Comparison of ENCODE assay signal across 15 cellular contexts in the genomic region with DNA sequence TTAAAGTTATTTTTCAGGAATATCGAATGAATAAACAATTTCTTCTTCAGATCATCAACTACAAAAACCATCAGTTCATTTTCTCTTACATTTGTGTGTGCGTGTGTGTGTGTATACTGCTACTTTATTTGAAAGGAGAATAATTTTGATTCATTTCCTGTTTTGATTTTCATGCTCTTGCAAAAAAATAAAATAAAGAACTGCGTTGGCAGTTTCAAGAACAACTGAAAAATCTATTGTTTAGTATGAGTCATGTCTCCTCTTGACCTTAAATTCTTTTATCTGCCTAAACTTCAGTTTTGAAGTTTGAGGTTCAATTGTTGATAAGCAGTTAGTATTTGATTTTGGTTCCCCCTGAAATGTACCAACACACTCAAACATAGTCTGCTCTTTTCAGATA.
DNase-seq lines count a peak whose midpoint lies in the region.
"Had no signal": no experiment of that assay in that cellular context is flagged by ENCODE, and none has a peak within 500 bp of the region (broad histone marks: within the 10 kb centered on the region; RNA-seq: fewer than 3 reads in every experiment).

No MANE protein-coding gene starts in this region.

- DNase-seq in ELR (ENCODE audit: low read depth) = peak; percentile 27
- DNase-seq in M059J (ENCODE audit: low read depth) = peak; percentile 21
- peak; percentile 27 for DNase-seq in dermis blood vessel endothelial cell
- DNase-seq in pulmonary artery endothelial cell (ENCODE audit: low read depth, low spot score) = peak; percentile 17
- DNase-seq in NCI-H1105 treated with DMSO at 0.1 percent for 48 hours (lab: John Stamatoyannopoulos, UW) = no peak
- no peak for DNase-seq in activated CD4-positive, alpha-beta T cell treated with anti-CD3 and anti-CD28 coated beads, Interleukin-2, amount 50 U/mL, for 4 hours
- DNase-seq in GOT3 (lab: John Stamatoyannopoulos, UW) = no peak
- no peak for DNase-seq in SIG-M5 treated with dmso at 0.1 percent for 504 hours (lab: John Stamatoyannopoulos, UW; ENCODE audit: unreplicated experiment)
- DNase-seq: C1 segment of cervical spinal cord; Calu3; CD4-positive, alpha-beta T cell; DMS 273 treated with DMSO at 0.1 percent for 48 hours; DMS79 treated with DMSO at 0.1 percent for 48 hours; GF-D8; H7 had no signal

Comparison
In these comparisons a context has a peak if more than half of its experiments do, and no peak if none do; other contexts are left out.
1. DNase-seq: peak in ELR (single experiment), M059J (single experiment), dermis blood vessel endothelial cell (single experiment) and pulmonary artery endothelial cell (single experiment); none in NCI-H1105 treated with DMSO at 0.1 percent for 48 hours (single experiment), activated CD4-positive, alpha-beta T cell treated with anti-CD3 and anti-CD28 coated beads, Interleukin-2, amount 50 U/mL, for 4 hours (0 of 2), GOT3 (single experiment) and SIG-M5 treated with dmso at 0.1 percent for 504 hours (single experiment).